In genomic region chr1:22131062-22131461, GRCh38 we compare ENCODE assay signal across 33 cellular contexts. TPM values are rescaled to one million over a fixed set of nuclear protein-coding genes. Genes with fewer than 3 reads are reported as not detected.
"Had no signal": no experiment of that assay in that cellular context is flagged by ENCODE, and none has a peak within 500 bp of the region (broad histone marks: within the 10 kb centered on the region; RNA-seq: fewer than 3 reads in every experiment).

No MANE protein-coding gene starts in this region.

- H3K9me3 Mint-ChIP-seq: activated naive CD4-positive, alpha-beta T cell treated with anti-CD3 and anti-CD28 coated beads for 36 hours; activated naive CD4-positive, alpha-beta T cell treated with anti-CD3 and anti-CD28 coated beads, Interleukin-2, amount 10 ng/mL, durations not matched to agents 7 days and 5 days; activated naive CD4-positive, alpha-beta T cell treated with anti-CD3 and anti-CD28 coated beads, Interleukin-2, amount 50 U/mL, for 24 hours; activated naive CD4-positive, alpha-beta T cell treated with anti-CD3 and anti-CD28 coated beads, Interleukin-2, amount 50 U/mL, for 72 hours; activated naive CD8-positive, alpha-beta T cell treated with anti-CD3 and anti-CD28 coated beads, Interleukin-2, amount 10 ng/mL, durations not matched to agents 7 days and 5 days; activated naive CD8-positive, alpha-beta T cell treated with anti-CD3 and anti-CD28 coated beads, Interleukin-2, amount 50 U/mL, for 24 hours; activated T-cell treated with anti-CD3 and anti-CD28 coated beads, Interleukin-2, amount 50 U/mL, for 24 hours; activated T-cell treated with anti-CD3 and anti-CD28 coated beads, Interleukin-2, amount 50 U/mL, for 4 hours; activated T-cell treated with anti-CD3 and anti-CD28 coated beads, Interleukin-2, amount 50 U/mL, for 72 hours; activated T-helper 1 cell treated with anti-CD3 and anti-CD28 coated beads, Interleukin-12 subunit alpha, Interleukin-12 subunit beta, Interleukin-2, Interleukin-4 antibody, amounts not matched to agents 30 ng/mL and 10 ng/mL and 1 ng/mL, durations not matched to agents 14 hours and 24 hours and 36 hours; activated T-helper 17 cell treated with anti-CD3 and anti-CD28 coated beads, Interleukin-2, amount 50 U/mL, for 72 hours; activated T-helper 2 cell treated with anti-CD3 and anti-CD28 coated beads, Interferon-gamma antibody, Interleukin-2, Interleukin-4, amounts not matched to agents 10 μg/mL and 5 μg/mL and 100 μg/mL, durations not matched to agents 14 hours and 24 hours and 36 hours; central memory CD8-positive, alpha-beta T cell had no signal

- H3K4me1 Mint-ChIP-seq: activated naive CD4-positive, alpha-beta T cell treated with anti-CD3 and anti-CD28 coated beads, Interleukin-2, amount 10 ng/mL, durations not matched to agents 7 days and 5 days; activated naive CD4-positive, alpha-beta T cell treated with anti-CD3 and anti-CD28 coated beads, Interleukin-2, amount 50 U/mL, for 24 hours; activated naive CD8-positive, alpha-beta T cell treated with anti-CD3 and anti-CD28 coated beads, Interleukin-2, amount 50 U/mL, for 24 hours; activated T-helper 17 cell treated with anti-CD3 and anti-CD28 coated beads, Interleukin-2, amount 50 U/mL, for 72 hours; central memory CD8-positive, alpha-beta T cell had no signal

- H3K27me3 ChIP-seq: adrenal gland, ascending aorta, body of pancreas, brain microvascular endothelial cell, breast epithelium had no signal

- H3K27ac Mint-ChIP-seq: activated naive CD4-positive, alpha-beta T cell treated with anti-CD3 and anti-CD28 coated beads for 36 hours; activated naive CD4-positive, alpha-beta T cell treated with anti-CD3 and anti-CD28 coated beads, Interleukin-2, amount 10 ng/mL, durations not matched to agents 7 days and 5 days; activated naive CD4-positive, alpha-beta T cell treated with anti-CD3 and anti-CD28 coated beads, Interleukin-2, amount 50 U/mL, for 24 hours; activated naive CD8-positive, alpha-beta T cell; activated naive CD8-positive, alpha-beta T cell treated with anti-CD3 and anti-CD28 coated beads, Interleukin-2, amount 10 ng/mL, durations not matched to agents 7 days and 5 days; activated naive CD8-positive, alpha-beta T cell treated with anti-CD3 and anti-CD28 coated beads, Interleukin-2, amount 50 U/mL, for 24 hours; activated T-cell treated with anti-CD3 and anti-CD28 coated beads, Interleukin-2, amount 50 U/mL, for 24 hours; activated T-cell treated with anti-CD3 and anti-CD28 coated beads, Interleukin-2, amount 50 U/mL, for 72 hours; activated T-helper 1 cell treated with anti-CD3 and anti-CD28 coated beads, Interleukin-12 subunit alpha, Interleukin-12 subunit beta, Interleukin-2, Interleukin-4 antibody, amounts not matched to agents 30 ng/mL and 10 ng/mL and 1 ng/mL, durations not matched to agents 14 hours and 24 hours and 36 hours; activated T-helper 17 cell treated with anti-CD3 and anti-CD28 coated beads, Interleukin-2, amount 50 U/mL, for 72 hours; activated T-helper 2 cell treated with anti-CD3 and anti-CD28 coated beads, Interferon-gamma antibody, Interleukin-2, Interleukin-4, amounts not matched to agents 10 μg/mL and 5 μg/mL and 100 μg/mL, durations not matched to agents 14 hours and 24 hours and 36 hours had no signal

- H3K4me3 ChIP-seq: adrenal gland, ascending aorta, body of pancreas, breast epithelium, cardiac muscle cell had no signal

- H3K4me3 Mint-ChIP-seq: activated naive CD4-positive, alpha-beta T cell treated with anti-CD3 and anti-CD28 coated beads for 36 hours; activated naive CD4-positive, alpha-beta T cell treated with anti-CD3 and anti-CD28 coated beads, Interleukin-2, amount 10 ng/mL, durations not matched to agents 7 days and 5 days; activated naive CD4-positive, alpha-beta T cell treated with anti-CD3 and anti-CD28 coated beads, Interleukin-2, amount 50 U/mL, for 24 hours; activated naive CD8-positive, alpha-beta T cell; activated naive CD8-positive, alpha-beta T cell treated with anti-CD3 and anti-CD28 coated beads, Interleukin-2, amount 10 ng/mL, durations not matched to agents 7 days and 5 days; activated naive CD8-positive, alpha-beta T cell treated with anti-CD3 and anti-CD28 coated beads, Interleukin-2, amount 50 U/mL, for 24 hours; activated T-cell treated with anti-CD3 and anti-CD28 coated beads, Interleukin-2, amount 50 U/mL, for 24 hours; activated T-cell treated with anti-CD3 and anti-CD28 coated beads, Interleukin-2, amount 50 U/mL, for 4 hours; activated T-cell treated with anti-CD3 and anti-CD28 coated beads, Interleukin-2, amount 50 U/mL, for 72 hours; activated T-helper 1 cell treated with anti-CD3 and anti-CD28 coated beads, Interleukin-12 subunit alpha, Interleukin-12 subunit beta, Interleukin-2, Interleukin-4 antibody, amounts not matched to agents 30 ng/mL and 10 ng/mL and 1 ng/mL, durations not matched to agents 14 hours and 24 hours and 36 hours; activated T-helper 17 cell treated with anti-CD3 and anti-CD28 coated beads, Interleukin-2, amount 50 U/mL, for 72 hours; brain; central memory CD8-positive, alpha-beta T cell had no signal

- H3K36me3 ChIP-seq: adrenal gland, ascending aorta, brain microvascular endothelial cell, breast epithelium, cardiac muscle cell had no signal

- H3K27ac ChIP-seq: ascending aorta, body of pancreas, brain microvascular endothelial cell, breast epithelium, cardiac muscle cell had no signal

- H3K27me3 Mint-ChIP-seq: activated naive CD4-positive, alpha-beta T cell treated with anti-CD3 and anti-CD28 coated beads, Interleukin-2, amount 50 U/mL, for 24 hours; activated naive CD8-positive, alpha-beta T cell treated with anti-CD3 and anti-CD28 coated beads, Interleukin-2, amount 10 ng/mL, durations not matched to agents 7 days and 5 days; activated T-helper 17 cell treated with anti-CD3 and anti-CD28 coated beads, Interleukin-2, amount 50 U/mL, for 72 hours; central memory CD8-positive, alpha-beta T cell had no signal

- H3K36me3 Mint-ChIP-seq: activated naive CD4-positive, alpha-beta T cell treated with anti-CD3 and anti-CD28 coated beads, Interleukin-2, amount 10 ng/mL, durations not matched to agents 7 days and 5 days; activated naive CD4-positive, alpha-beta T cell treated with anti-CD3 and anti-CD28 coated beads, Interleukin-2, amount 50 U/mL, for 24 hours; activated naive CD4-positive, alpha-beta T cell treated with anti-CD3 and anti-CD28 coated beads, Interleukin-2, amount 50 U/mL, for 72 hours; activated naive CD8-positive, alpha-beta T cell; activated naive CD8-positive, alpha-beta T cell treated with anti-CD3 and anti-CD28 coated beads, Interleukin-2, amount 10 ng/mL, durations not matched to agents 7 days and 5 days had no signal

- DNase-seq: activated effector memory CD4-positive, alpha-beta T cell treated with anti-CD3 and anti-CD28 coated beads, Interleukin-2, amount 50 U/mL, for 16 hours; activated effector memory CD4-positive, alpha-beta T cell treated with Interleukin-2 at 50 U/mL for 16 hours; activated gamma-delta T cell; activated gamma-delta T cell treated with Interleukin-2 at 50 U/mL for 16 hours; activated naive CD4-positive, alpha-beta T cell treated with anti-CD3 and anti-CD28 coated beads for 36 hours; activated naive CD4-positive, alpha-beta T cell treated with anti-CD3 and anti-CD28 coated beads, Interleukin-2, amount 10 ng/mL, durations not matched to agents 7 days and 5 days; activated naive CD4-positive, alpha-beta T cell treated with anti-CD3 and anti-CD28 coated beads, Interleukin-2, amount 50 U/mL, for 16 hours; activated naive CD4-positive, alpha-beta T cell treated with Interleukin-2 at 50 U/mL for 16 hours; activated naive CD8-positive, alpha-beta T cell treated with anti-CD3 and anti-CD28 coated beads, Interleukin-2, amount 10 ng/mL, durations not matched to agents 7 days and 5 days; activated naive CD8-positive, alpha-beta T cell treated with anti-CD3 and anti-CD28 coated beads, Interleukin-2, amount 50 U/mL, for 24 hours; activated T-cell treated with anti-CD3 and anti-CD28 coated beads, Interleukin-2, amount 50 U/mL, for 24 hours; activated T-cell treated with anti-CD3 and anti-CD28 coated beads, Interleukin-2, amount 50 U/mL, for 4 hours; activated T-cell treated with anti-CD3 and anti-CD28 coated beads, Interleukin-2, amount 50 U/mL, for 48 hours; activated T-cell treated with anti-CD3 and anti-CD28 coated beads, Interleukin-2, amount 50 U/mL, for 72 hours; amniotic stem cell; anterior cingulate cortex; aorta; body of pancreas; brain microvascular endothelial cell; central memory CD4-positive, alpha-beta T cell; cerebellar nuclear complex had no signal

RNA-seq across cellular contexts. Expression of gene WNT4, which starts 11.8 kb away (rescaled TPM):
- total RNA-seq: activated naive CD4-positive, alpha-beta T cell treated with anti-CD3 and anti-CD28 coated beads for 36 hours; activated naive CD4-positive, alpha-beta T cell treated with anti-CD3 and anti-CD28 coated beads, Interleukin-2, amount 50 U/mL, for 72 hours; activated naive CD8-positive, alpha-beta T cell treated with anti-CD3 and anti-CD28 coated beads, Interleukin-2, amount 10 ng/mL, durations not matched to agents 7 days and 5 days; activated T-cell treated with anti-CD3 and anti-CD28 coated beads, Interleukin-2, amount 50 U/mL, for 4 hours; activated T-cell treated with anti-CD3 and anti-CD28 coated beads, Interleukin-2, amount 50 U/mL, for 72 hours; activated T-helper 1 cell treated with anti-CD3 and anti-CD28 coated beads, Interleukin-12 subunit alpha, Interleukin-12 subunit beta, Interleukin-2, Interleukin-4 antibody, amounts not matched to agents 30 ng/mL and 10 ng/mL and 1 ng/mL, durations not matched to agents 14 hours and 24 hours and 36 hours; activated T-helper 17 cell treated with anti-CD3 and anti-CD28 coated beads, Interleukin-2, amount 50 U/mL, for 72 hours; activated T-helper 2 cell treated with anti-CD3 and anti-CD28 coated beads, Interferon-gamma antibody, Interleukin-2, Interleukin-4, amounts not matched to agents 10 μg/mL and 5 μg/mL and 100 μg/mL, durations not matched to agents 14 hours and 24 hours and 36 hours; aorta; ascending aorta; cardiac muscle cell had no signal
